In the genomic region with DNA sequence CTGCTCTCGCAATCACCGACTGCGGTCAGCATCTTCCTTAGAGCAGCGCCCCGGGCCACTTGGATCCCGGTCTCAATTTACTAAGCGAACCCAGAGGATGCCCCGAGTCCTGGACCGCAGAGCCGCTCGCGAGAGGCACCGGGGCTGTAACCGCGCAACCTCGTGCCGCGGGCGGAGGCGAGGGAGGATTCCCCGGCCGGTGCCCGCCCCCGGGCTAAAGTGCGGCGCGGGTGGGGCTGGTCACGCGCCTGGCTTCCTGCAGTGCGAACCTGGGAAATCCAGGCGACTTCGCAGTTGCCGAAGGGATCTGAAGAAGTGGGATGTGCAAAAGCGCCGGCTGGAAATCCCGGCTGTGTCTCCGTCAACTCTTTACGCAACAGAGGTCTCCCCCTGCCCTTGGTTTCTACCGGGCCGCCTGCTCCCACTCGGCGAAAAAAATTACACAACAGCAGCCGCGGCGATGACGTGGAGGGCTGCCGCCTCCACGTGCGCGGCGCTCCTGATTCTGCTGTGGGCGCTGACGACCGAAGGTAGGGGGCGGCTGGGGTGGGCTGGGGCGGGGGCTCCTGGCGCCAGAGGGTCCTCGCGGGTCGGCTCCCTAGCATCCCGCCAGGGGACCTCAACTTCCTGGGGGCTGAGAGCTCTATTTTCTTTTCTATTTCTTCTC, we compare ENCODE assay signal across 1 cellular context.
TF ChIP-seq lines count a peak whose summit lies in the region.

TSS of gene NCR3LG1 (plus strand) at position 291 of the 667 bp plus-strand sequence. CDS start at position 461, 170 bp downstream.

TF ChIP-seq in HepG2, 621 proteins besides CTCF, POLR2A, EP300 and RAD21 (continued from another document and continues in another):
- peak; percentile 54; the same call in 1 of the 2 replicates for TF ChIP-seq AHDC1 (CRISPR knock-in tag; IDR thresholded peaks at IDR 0.05; ENCODE audit: borderline replicate concordance)
- no peak for TF ChIP-seq HMGA1 (CRISPR knock-in tag; conservative IDR thresholded peaks at IDR 0.05)
- TF ChIP-seq ZNF225 (CRISPR knock-in tag; IDR thresholded peaks at IDR 0.05): 0 out of 2 replicates have a peak, but pooled peaks have one; percentile 31
- TF ChIP-seq SMARCC2 (IDR thresholded peaks at IDR 0.05): no peak
- TF ChIP-seq ZNF546 (CRISPR knock-in tag; conservative IDR thresholded peaks at IDR 0.05): no peak
- TF ChIP-seq, protein P1, sequence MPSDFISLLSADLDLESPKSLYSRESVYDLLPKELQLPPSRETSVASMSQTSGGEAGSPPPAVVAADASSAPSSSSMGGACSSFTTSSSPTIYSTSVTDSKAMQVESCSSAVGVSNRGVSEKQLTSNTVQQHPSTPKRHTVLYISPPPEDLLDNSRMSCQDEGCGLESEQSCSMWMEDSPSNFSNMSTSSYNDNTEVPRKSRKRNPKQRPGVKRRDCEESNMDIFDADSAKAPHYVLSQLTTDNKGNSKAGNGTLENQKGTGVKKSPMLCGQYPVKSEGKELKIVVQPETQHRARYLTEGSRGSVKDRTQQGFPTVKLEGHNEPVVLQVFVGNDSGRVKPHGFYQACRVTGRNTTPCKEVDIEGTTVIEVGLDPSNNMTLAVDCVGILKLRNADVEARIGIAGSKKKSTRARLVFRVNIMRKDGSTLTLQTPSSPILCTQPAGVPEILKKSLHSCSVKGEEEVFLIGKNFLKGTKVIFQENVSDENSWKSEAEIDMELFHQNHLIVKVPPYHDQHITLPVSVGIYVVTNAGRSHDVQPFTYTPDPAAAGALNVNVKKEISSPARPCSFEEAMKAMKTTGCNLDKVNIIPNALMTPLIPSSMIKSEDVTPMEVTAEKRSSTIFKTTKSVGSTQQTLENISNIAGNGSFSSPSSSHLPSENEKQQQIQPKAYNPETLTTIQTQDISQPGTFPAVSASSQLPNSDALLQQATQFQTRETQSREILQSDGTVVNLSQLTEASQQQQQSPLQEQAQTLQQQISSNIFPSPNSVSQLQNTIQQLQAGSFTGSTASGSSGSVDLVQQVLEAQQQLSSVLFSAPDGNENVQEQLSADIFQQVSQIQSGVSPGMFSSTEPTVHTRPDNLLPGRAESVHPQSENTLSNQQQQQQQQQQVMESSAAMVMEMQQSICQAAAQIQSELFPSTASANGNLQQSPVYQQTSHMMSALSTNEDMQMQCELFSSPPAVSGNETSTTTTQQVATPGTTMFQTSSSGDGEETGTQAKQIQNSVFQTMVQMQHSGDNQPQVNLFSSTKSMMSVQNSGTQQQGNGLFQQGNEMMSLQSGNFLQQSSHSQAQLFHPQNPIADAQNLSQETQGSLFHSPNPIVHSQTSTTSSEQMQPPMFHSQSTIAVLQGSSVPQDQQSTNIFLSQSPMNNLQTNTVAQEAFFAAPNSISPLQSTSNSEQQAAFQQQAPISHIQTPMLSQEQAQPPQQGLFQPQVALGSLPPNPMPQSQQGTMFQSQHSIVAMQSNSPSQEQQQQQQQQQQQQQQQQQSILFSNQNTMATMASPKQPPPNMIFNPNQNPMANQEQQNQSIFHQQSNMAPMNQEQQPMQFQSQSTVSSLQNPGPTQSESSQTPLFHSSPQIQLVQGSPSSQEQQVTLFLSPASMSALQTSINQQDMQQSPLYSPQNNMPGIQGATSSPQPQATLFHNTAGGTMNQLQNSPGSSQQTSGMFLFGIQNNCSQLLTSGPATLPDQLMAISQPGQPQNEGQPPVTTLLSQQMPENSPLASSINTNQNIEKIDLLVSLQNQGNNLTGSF (CRISPR knock-in tag; IDR thresholded peaks at IDR 0.05): 0 out of 2 replicates have a peak, but pooled peaks have one; percentile 79
- TF ChIP-seq ZNF619 (CRISPR knock-in tag; IDR thresholded peaks at IDR 0.05): no peak
- no peak for TF ChIP-seq NBN (conservative IDR thresholded peaks at IDR 0.05)
- no peak; the same call in 1 of the 2 replicates for TF ChIP-seq ZC3H13 (CRISPR knock-in tag; IDR thresholded peaks at IDR 0.05)
- TF ChIP-seq, protein P2, sequence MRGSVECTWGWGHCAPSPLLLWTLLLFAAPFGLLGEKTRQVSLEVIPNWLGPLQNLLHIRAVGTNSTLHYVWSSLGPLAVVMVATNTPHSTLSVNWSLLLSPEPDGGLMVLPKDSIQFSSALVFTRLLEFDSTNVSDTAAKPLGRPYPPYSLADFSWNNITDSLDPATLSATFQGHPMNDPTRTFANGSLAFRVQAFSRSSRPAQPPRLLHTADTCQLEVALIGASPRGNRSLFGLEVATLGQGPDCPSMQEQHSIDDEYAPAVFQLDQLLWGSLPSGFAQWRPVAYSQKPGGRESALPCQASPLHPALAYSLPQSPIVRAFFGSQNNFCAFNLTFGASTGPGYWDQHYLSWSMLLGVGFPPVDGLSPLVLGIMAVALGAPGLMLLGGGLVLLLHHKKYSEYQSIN (CRISPR knock-in tag; IDR thresholded peaks at IDR 0.05; ENCODE audit: borderline replicate concordance): no peak
- peak; percentile 95 for TF ChIP-seq SMAD9 (CRISPR knock-in tag; IDR thresholded peaks at IDR 0.05)
- no peak for TF ChIP-seq CCAR2 (optimal IDR thresholded peaks at IDR 0.05; ENCODE audit: low read depth, low read length)
- TF ChIP-seq, protein P3, sequence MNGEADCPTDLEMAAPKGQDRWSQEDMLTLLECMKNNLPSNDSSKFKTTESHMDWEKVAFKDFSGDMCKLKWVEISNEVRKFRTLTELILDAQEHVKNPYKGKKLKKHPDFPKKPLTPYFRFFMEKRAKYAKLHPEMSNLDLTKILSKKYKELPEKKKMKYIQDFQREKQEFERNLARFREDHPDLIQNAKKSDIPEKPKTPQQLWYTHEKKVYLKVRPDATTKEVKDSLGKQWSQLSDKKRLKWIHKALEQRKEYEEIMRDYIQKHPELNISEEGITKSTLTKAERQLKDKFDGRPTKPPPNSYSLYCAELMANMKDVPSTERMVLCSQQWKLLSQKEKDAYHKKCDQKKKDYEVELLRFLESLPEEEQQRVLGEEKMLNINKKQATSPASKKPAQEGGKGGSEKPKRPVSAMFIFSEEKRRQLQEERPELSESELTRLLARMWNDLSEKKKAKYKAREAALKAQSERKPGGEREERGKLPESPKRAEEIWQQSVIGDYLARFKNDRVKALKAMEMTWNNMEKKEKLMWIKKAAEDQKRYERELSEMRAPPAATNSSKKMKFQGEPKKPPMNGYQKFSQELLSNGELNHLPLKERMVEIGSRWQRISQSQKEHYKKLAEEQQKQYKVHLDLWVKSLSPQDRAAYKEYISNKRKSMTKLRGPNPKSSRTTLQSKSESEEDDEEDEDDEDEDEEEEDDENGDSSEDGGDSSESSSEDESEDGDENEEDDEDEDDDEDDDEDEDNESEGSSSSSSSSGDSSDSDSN (CRISPR knock-in tag; IDR thresholded peaks at IDR 0.05): peak; percentile 34; the same call in 1 of the 2 replicates
- TF ChIP-seq GMEB1 (CRISPR knock-in tag; IDR thresholded peaks at IDR 0.05; ENCODE audit: borderline replicate concordance): no peak
- TF ChIP-seq, protein P4, sequence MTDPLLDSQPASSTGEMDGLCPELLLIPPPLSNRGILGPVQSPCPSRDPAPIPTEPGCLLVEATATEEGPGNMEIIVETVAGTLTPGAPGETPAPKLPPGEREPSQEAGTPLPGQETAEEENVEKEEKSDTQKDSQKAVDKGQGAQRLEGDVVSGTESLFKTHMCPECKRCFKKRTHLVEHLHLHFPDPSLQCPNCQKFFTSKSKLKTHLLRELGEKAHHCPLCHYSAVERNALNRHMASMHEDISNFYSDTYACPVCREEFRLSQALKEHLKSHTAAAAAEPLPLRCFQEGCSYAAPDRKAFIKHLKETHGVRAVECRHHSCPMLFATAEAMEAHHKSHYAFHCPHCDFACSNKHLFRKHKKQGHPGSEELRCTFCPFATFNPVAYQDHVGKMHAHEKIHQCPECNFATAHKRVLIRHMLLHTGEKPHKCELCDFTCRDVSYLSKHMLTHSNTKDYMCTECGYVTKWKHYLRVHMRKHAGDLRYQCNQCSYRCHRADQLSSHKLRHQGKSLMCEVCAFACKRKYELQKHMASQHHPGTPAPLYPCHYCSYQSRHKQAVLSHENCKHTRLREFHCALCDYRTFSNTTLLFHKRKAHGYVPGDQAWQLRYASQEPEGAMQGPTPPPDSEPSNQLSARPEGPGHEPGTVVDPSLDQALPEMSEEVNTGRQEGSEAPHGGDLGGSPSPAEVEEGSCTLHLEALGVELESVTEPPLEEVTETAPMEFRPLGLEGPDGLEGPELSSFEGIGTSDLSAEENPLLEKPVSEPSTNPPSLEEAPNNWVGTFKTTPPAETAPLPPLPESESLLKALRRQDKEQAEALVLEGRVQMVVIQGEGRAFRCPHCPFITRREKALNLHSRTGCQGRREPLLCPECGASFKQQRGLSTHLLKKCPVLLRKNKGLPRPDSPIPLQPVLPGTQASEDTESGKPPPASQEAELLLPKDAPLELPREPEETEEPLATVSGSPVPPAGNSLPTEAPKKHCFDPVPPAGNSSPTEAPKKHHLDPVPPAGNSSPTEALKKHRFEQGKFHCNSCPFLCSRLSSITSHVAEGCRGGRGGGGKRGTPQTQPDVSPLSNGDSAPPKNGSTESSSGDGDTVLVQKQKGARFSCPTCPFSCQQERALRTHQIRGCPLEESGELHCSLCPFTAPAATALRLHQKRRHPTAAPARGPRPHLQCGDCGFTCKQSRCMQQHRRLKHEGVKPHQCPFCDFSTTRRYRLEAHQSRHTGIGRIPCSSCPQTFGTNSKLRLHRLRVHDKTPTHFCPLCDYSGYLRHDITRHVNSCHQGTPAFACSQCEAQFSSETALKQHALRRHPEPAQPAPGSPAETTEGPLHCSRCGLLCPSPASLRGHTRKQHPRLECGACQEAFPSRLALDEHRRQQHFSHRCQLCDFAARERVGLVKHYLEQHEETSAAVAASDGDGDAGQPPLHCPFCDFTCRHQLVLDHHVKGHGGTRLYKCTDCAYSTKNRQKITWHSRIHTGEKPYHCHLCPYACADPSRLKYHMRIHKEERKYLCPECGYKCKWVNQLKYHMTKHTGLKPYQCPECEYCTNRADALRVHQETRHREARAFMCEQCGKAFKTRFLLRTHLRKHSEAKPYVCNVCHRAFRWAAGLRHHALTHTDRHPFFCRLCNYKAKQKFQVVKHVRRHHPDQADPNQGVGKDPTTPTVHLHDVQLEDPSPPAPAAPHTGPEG (CRISPR knock-in tag; IDR thresholded peaks at IDR 0.05): no peak
- 0 out of 2 replicates have a peak, but pooled peaks have one; percentile 15 for TF ChIP-seq ZNF224 (CRISPR knock-in tag; IDR thresholded peaks at IDR 0.05)
- TF ChIP-seq, protein P5, sequence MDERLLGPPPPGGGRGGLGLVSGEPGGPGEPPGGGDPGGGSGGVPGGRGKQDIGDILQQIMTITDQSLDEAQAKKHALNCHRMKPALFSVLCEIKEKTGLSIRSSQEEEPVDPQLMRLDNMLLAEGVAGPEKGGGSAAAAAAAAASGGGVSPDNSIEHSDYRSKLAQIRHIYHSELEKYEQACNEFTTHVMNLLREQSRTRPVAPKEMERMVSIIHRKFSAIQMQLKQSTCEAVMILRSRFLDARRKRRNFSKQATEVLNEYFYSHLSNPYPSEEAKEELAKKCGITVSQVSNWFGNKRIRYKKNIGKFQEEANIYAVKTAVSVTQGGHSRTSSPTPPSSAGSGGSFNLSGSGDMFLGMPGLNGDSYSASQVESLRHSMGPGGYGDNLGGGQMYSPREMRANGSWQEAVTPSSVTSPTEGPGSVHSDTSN (CRISPR knock-in tag; IDR thresholded peaks at IDR 0.05): no peak
- TF ChIP-seq CAMTA2 (CRISPR knock-in tag; IDR thresholded peaks at IDR 0.05; ENCODE audit: borderline replicate concordance): no peak
- no peak for TF ChIP-seq REPIN1 (CRISPR knock-in tag; IDR thresholded peaks at IDR 0.05; ENCODE audit: borderline replicate concordance, low read depth)
- 0 out of 2 replicates have a peak, but pooled peaks have one; percentile 18 for TF ChIP-seq ZBTB26 (CRISPR knock-in tag; IDR thresholded peaks at IDR 0.05; ENCODE audit: borderline replicate concordance)
- no peak for TF ChIP-seq ZNF17 (CRISPR knock-in tag; IDR thresholded peaks at IDR 0.05)
- TF ChIP-seq ZNF83 (CRISPR knock-in tag; IDR thresholded peaks at IDR 0.05; ENCODE audit: borderline replicate concordance): no peak
- TF ChIP-seq TBP (CRISPR knock-in tag; IDR thresholded peaks at IDR 0.05): no peak
